In genomic region chr9:121765021-121765950, GRCh38 we compare ENCODE assay signal across 10 cellular contexts.
A peak's percentile ranks its signal among the peaks of the same experiment; 100 is the strongest.
DNase-seq lines count a peak whose midpoint lies in the region; ATAC-seq, FAIRE-seq and TF ChIP-seq lines count a peak whose summit lies in the region.
"Had no signal": no experiment of that assay in that cellular context is flagged by ENCODE, and none has a peak within 500 bp of the region (broad histone marks: within the 10 kb centered on the region; RNA-seq: fewer than 3 reads in every experiment).

No MANE protein-coding gene starts in this region.

- H3K27me3 ChIP-seq in astrocyte (ENCODE audit: insufficient read depth, low read length), result no peaks in the 10 kb centered on the region
- no peaks in the 10 kb centered on the region for H3K27me3 ChIP-seq in sigmoid colon
- no peaks in the 10 kb centered on the region for H3K27me3 ChIP-seq in Karpas-422 (ENCODE audit: low read length)

- H3K4me1 Mint-ChIP-seq in astrocyte (ENCODE audit: low read depth, unreplicated experiment), result peaks cover 28% of the 10 kb centered on the region

- H3K9me3 Mint-ChIP-seq in astrocyte (ENCODE audit: unreplicated experiment), result no peaks in the 10 kb centered on the region
- H3K9me3 Mint-ChIP-seq in activated naive CD4-positive, alpha-beta T cell treated with anti-CD3 and anti-CD28 coated beads, Interleukin-2, amount 50 U/mL, for 72 hours, result no peaks in the 10 kb centered on the region

- H3K9me2 ChIP-seq in Karpas-422 (replicated peaks; ENCODE audit: insufficient read depth, low read length), result no peaks in the 10 kb centered on the region

- peaks cover 20% of the 10 kb centered on the region for H3K4me1 ChIP-seq in astrocyte (ENCODE audit: insufficient read depth, low read length)
- H3K4me1 ChIP-seq in sigmoid colon, result peaks cover 0 to 26% (median 21%) of the 10 kb centered on the region in 4 donors
- H3K4me1 ChIP-seq in Karpas-422 (ENCODE audit: low read length), result no peaks in the 10 kb centered on the region

- H2AFZ ChIP-seq in astrocyte (ENCODE audit: low read depth, low read length), result no peak overlapping the region
- H2AFZ ChIP-seq in Karpas-422 (ENCODE audit: low read length), result no peak overlapping the region

- H3K9me3 ChIP-seq in astrocyte (ENCODE audit: insufficient read depth, low read depth, low read length), result no peaks in the 10 kb centered on the region
- no peaks in the 10 kb centered on the region for H3K9me3 ChIP-seq in sigmoid colon
- no peaks in the 10 kb centered on the region for H3K9me3 ChIP-seq in Karpas-422 (ENCODE audit: low read length)

- H4K20me1 ChIP-seq in astrocyte (ENCODE audit: insufficient read depth, low read length) (peaks cover 10% of the 10 kb centered on the region), Karpas-422 (ENCODE audit: insufficient read depth, low read depth, low read length) (no peaks in the 10 kb centered on the region)

- no peaks in the 10 kb centered on the region for H3K27me3 Mint-ChIP-seq in astrocyte (ENCODE audit: low read depth, unreplicated experiment)

- H3K4me3 ChIP-seq in astrocyte (ENCODE audit: insufficient read depth, low read depth, low read length), result peak overlapping the region; percentile 0
- no peak overlapping the region for H3K4me3 ChIP-seq in sigmoid colon
- H3K4me3 ChIP-seq in Karpas-422 (ENCODE audit: low read length), result no peak overlapping the region

- TF ChIP-seq POLR2A in sigmoid colon (IDR thresholded peaks at IDR 0.05), result no peak

- H3K9ac ChIP-seq in astrocyte (ENCODE audit: low read length) (peak overlapping the region; percentile 33), Karpas-422 (ENCODE audit: low read length) (no peak overlapping the region)

- DNase-seq in ELR (ENCODE audit: low read depth) (peak; percentile 77), astrocyte (ENCODE audit: low read depth) (peak; percentile 47), Right ventricle myocardium superior (peak; percentile 79), sigmoid colon (peak; percentile 81), Karpas-422 (no peak)
- no peak for DNase-seq in stimulated activated CD4-positive, alpha-beta T cell treated with anti-CD3 and anti-CD28 coated beads, Interleukin-4, amount 100 ng/mL, for 4 hours
- no peak for DNase-seq in activated naive CD4-positive, alpha-beta T cell treated with anti-CD3 and anti-CD28 coated beads, Interleukin-2, amount 50 U/mL, for 72 hours (ENCODE audit: low spot score in 2 of 2)
- DNase-seq: NCI-H69 had no signal

- H3K79me2 ChIP-seq in astrocyte (ENCODE audit: insufficient read depth, low read length) (no peaks in the 10 kb centered on the region), Karpas-422 (ENCODE audit: low read length) (no peaks in the 10 kb centered on the region)

- ATAC-seq in Right ventricle myocardium superior (ENCODE audit: poor library complexity), result peak; percentile 89
- no peak for ATAC-seq in HG03025 (IDR thresholded peaks at IDR 0.05; ENCODE audit: low FRiP score, unreplicated experiment)
- no peak for ATAC-seq in activated naive CD4-positive, alpha-beta T cell treated with anti-CD3 and anti-CD28 coated beads, Interleukin-2, amount 50 U/mL, for 72 hours
- ATAC-seq: activated CD4-positive, CD25-positive, alpha-beta regulatory T cell treated with anti-CD3 and anti-CD28 coated beads, Interleukin-2, amount 50 U/mL, for 24 hours had no signal

- FAIRE-seq in astrocyte (lab: Jason Lieb, UNC), result no peak

- no peak for TF ChIP-seq CTCF in astrocyte (IDR thresholded peaks at IDR 0.05; ENCODE audit: insufficient read depth, low read depth, low read length)
- no peak for TF ChIP-seq CTCF in sigmoid colon (IDR thresholded peaks at IDR 0.05)

- peaks cover 35% of the 10 kb centered on the region for H3K36me3 Mint-ChIP-seq in astrocyte (ENCODE audit: low read depth, unreplicated experiment)
- H3K36me3 Mint-ChIP-seq in activated naive CD4-positive, alpha-beta T cell treated with anti-CD3 and anti-CD28 coated beads, Interleukin-2, amount 50 U/mL, for 72 hours, result no peaks in the 10 kb centered on the region

- intact Hi-C loops in Right ventricle myocardium superior (cut with DNase I), result no loop called here
- intact Hi-C loops in sigmoid colon (cut with DNase I), result no loop called here

- peak overlapping the region; percentile 60 for H3K27ac ChIP-seq in astrocyte (ENCODE audit: low read depth, low read length)
- peak overlapping the region; percentile 55 to 76 (median 60) for H3K27ac ChIP-seq in sigmoid colon
- H3K27ac ChIP-seq in Karpas-422 (ENCODE audit: low read length), result no peak overlapping the region

- H3K4me2 ChIP-seq in astrocyte (ENCODE audit: low read length) (peak overlapping the region; percentile 54), Karpas-422 (ENCODE audit: low read depth, low read length, poor library complexity, severe bottlenecking) (no peak overlapping the region)

- H3K27ac Mint-ChIP-seq in astrocyte (ENCODE audit: unreplicated experiment), result peak overlapping the region; percentile 84
- H3K27ac Mint-ChIP-seq in activated naive CD4-positive, alpha-beta T cell treated with anti-CD3 and anti-CD28 coated beads, Interleukin-2, amount 50 U/mL, for 72 hours, result no peak overlapping the region

- H3K4me3 Mint-ChIP-seq in astrocyte (ENCODE audit: unreplicated experiment), result no peak overlapping the region

- WGBS in sigmoid colon, 2 donors, result 60 to 81% methylated on average over 8 of the region's 8 CpGs

- H3K36me3 ChIP-seq in astrocyte (ENCODE audit: insufficient read depth, low read length) (no peaks in the 10 kb centered on the region), sigmoid colon (peaks cover 53 to 92% (median 71%) of the 10 kb centered on the region in 4 donors), Karpas-422 (ENCODE audit: insufficient read depth, low read length) (no peaks in the 10 kb centered on the region)

- peak in 2 of 4 donors; percentile 36 to 44 for TF ChIP-seq EP300 in sigmoid colon (IDR thresholded peaks at IDR 0.05)

Comparison
In these comparisons a context has a peak if more than half of its experiments do, and no peak if none do; other contexts are left out.
1. DNase-seq: peak in ELR (single experiment), astrocyte (single experiment), Right ventricle myocardium superior (single experiment) and sigmoid colon (single experiment); none in stimulated activated CD4-positive, alpha-beta T cell treated with anti-CD3 and anti-CD28 coated beads, Interleukin-4, amount 100 ng/mL, for 4 hours (0 of 2), activated naive CD4-positive, alpha-beta T cell treated with anti-CD3 and anti-CD28 coated beads, Interleukin-2, amount 50 U/mL, for 72 hours (0 of 2) and Karpas-422 (single experiment).